ENCODE assay signal across 8 cellular contexts in the genomic region with DNA sequence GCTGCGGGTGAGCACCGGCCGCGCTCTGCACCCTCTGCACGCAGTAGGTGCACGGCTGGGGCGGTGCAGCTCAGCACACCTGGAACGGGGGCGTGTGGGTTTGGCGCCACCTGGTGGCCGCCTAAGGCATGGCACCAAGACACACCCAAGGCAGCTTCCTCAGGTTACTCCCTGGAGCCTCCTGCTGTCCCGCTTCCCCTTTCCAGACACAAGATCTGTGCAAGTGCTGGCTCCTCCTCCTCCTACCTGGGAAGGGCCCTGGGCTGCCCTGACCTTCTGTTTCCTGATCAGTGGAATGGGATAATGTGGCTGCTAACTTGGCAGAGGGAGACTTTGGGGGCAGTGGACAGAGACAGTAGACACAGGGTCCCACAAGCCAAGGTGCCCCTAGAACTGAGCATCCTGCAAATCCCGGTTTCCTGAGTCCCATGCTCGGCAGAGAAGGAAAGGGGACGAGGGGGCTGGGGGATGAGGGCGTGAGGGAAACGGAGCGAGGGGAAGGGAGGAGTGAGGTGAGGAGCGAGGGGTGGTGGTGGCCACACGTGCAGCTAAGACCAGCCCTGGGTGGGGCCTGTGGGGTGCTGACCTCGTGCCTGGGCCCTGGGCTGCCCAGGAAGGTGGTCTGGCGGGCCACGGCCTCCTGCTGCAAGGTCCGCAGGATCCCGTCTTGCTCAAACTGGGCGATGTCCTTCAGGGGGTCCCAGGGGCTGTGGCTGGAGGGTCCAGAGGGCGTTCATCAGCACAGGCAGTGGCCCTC. TPM values are rescaled to one million over a fixed set of nuclear protein-coding genes. Genes with fewer than 3 reads are reported as not detected.
DNase-seq lines count a peak whose midpoint lies in the region; ATAC-seq and TF ChIP-seq lines count a peak whose summit lies in the region.

No MANE protein-coding gene starts in this region.

- peaks cover 12% of the 10 kb centered on the region for H3K4me1 Mint-ChIP-seq in endothelial cell (ENCODE audit: unreplicated experiment)

- no peaks in the 10 kb centered on the region for H3K36me3 ChIP-seq in mucosa of descending colon (ENCODE audit: low read depth)

- no peaks in the 10 kb centered on the region for H3K4me1 ChIP-seq in mucosa of descending colon (ENCODE audit: low read depth)

- H3K36me3 Mint-ChIP-seq in endothelial cell (ENCODE audit: low read depth, unreplicated experiment), result peaks cover 16% of the 10 kb centered on the region

- DNase-seq in GM12865 (ENCODE audit: low read depth) (peak; percentile 78), NCI-H774 (lab: John Stamatoyannopoulos, UW) (peak; percentile 29), endothelial cell (ENCODE audit: low spot score) (peak; percentile 73), mucosa of descending colon (peak; percentile 79 to 87 (median 86))
- DNase-seq in activated CD8-positive, alpha-beta memory T cell treated with anti-CD3 and anti-CD28 coated beads for 24 hours, result peak; percentile 90
- peak; percentile 47 for DNase-seq in stimulated activated CD8-positive, alpha-beta memory T cell treated with anti-CD3 and anti-CD28 coated beads, Interleukin-7, amount 100 ng/mL, for 24 hours (ENCODE audit: low read depth)

- H3K27me3 Mint-ChIP-seq in endothelial cell (ENCODE audit: unreplicated experiment), result peaks cover 7% of the 10 kb centered on the region

- intact Hi-C loops in mucosa of descending colon (cut with DNase I, micrococcal nuclease), result loop anchor here (5.0 kb wide), 1 partner anchor 55 kb away; no protein-coding TSS in a partner anchor

- no peak overlapping the region for H3K4me3 ChIP-seq in GM12865 (ENCODE audit: low read depth, low read length)
- no peak overlapping the region for H3K4me3 ChIP-seq in mucosa of descending colon

- no peak overlapping the region for H3K27ac Mint-ChIP-seq in endothelial cell (ENCODE audit: unreplicated experiment)

- TF ChIP-seq CTCF in GM12865 (IDR thresholded peaks at IDR 0.05; ENCODE audit: insufficient read depth, low read depth, low read length, missing control alignments) (peak; percentile 99), endothelial cell (IDR thresholded peaks at IDR 0.05; ENCODE audit: unreplicated experiment) (peak; percentile 100), mucosa of descending colon (IDR thresholded peaks at IDR 0.05) (peak; percentile 98)

- no peaks in the 10 kb centered on the region for H3K9me3 ChIP-seq in mucosa of descending colon

- ATAC-seq in HG03108 (IDR thresholded peaks at IDR 0.05; ENCODE audit: unreplicated experiment), result peak; percentile 52
- ATAC-seq in mucosa of descending colon, result peak; percentile 94
- no peak for ATAC-seq in GM21737 (IDR thresholded peaks at IDR 0.05; ENCODE audit: unreplicated experiment)

- H3K9me3 Mint-ChIP-seq in endothelial cell (ENCODE audit: unreplicated experiment), result no peaks in the 10 kb centered on the region

- no peak overlapping the region for H3K4me3 Mint-ChIP-seq in endothelial cell (ENCODE audit: unreplicated experiment)

RNA-seq across cellular contexts. Expression of gene CARS1, which starts 34.8 kb away (rescaled TPM):
- total RNA-seq in endothelial cell (ENCODE audit: unreplicated experiment), result 47.6 TPM
- 10 to 100 TPM; 40.9 to 61.0 (median 43.3) TPM for total RNA-seq in mucosa of descending colon

Comparison
In these comparisons a context has a peak if more than half of its experiments do, and no peak if none do; other contexts are left out.
1. DNase-seq: peak in every context shown above with its lines; median percentile 90 in activated CD8-positive, alpha-beta memory T cell treated with anti-CD3 and anti-CD28 coated beads for 24 hours; 86 in mucosa of descending colon; 78 in GM12865; 73 in endothelial cell; 47 in stimulated activated CD8-positive, alpha-beta memory T cell treated with anti-CD3 and anti-CD28 coated beads, Interleukin-7, amount 100 ng/mL, for 24 hours; 29 in NCI-H774.